Comparison of ENCODE assay signal across 8 cellular contexts in the genomic region with DNA sequence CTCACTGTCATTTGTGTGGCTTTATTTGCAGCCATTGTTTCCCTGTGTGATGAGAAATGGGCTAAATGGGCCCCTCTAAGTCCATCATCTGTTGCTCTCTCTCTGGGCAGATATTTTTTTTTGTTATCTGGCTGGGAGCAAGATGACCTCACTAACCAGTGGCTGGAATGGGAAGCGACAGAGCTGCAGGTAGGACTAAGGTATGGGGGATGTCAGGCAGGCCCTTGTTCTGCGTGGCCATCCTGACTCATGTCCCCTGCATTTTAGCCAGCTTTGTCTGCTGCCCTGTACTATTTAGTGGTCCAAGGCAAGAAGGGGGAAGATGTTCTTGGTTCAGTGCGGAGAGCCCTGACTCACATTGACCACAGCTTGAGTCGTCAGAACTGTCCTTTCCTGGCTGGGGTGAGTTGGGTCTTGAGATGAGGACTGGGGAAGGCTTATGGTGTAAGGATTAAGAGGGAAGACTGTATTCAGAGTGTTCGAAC. TPM values are rescaled to one million over a fixed set of nuclear protein-coding genes. Genes with fewer than 3 reads are reported as not detected.
A peak's percentile ranks its signal among the peaks of the same experiment; 100 is the strongest.
DNase-seq lines count a peak whose midpoint lies in the region; ATAC-seq and TF ChIP-seq lines count a peak whose summit lies in the region.

No MANE protein-coding gene starts in this region.

- ATAC-seq in natural killer cell (no peak), GM21717 (IDR thresholded peaks at IDR 0.05; ENCODE audit: unreplicated experiment) (no peak), GM18519 (IDR thresholded peaks at IDR 0.05; ENCODE audit: low FRiP score, unreplicated experiment) (no peak), HG03045 (IDR thresholded peaks at IDR 0.05; ENCODE audit: unreplicated experiment) (no peak)

- H3K9me3 Mint-ChIP-seq in CD4-positive, alpha-beta memory T cell: peaks cover 0 to 3% (median 0%) of the 10 kb centered on the region in 8 donors
- H3K9me3 Mint-ChIP-seq in natural killer cell: no peaks in the 10 kb centered on the region

- H3K9me3 ChIP-seq in CD4-positive, alpha-beta memory T cell (ENCODE audit: control insufficient read depth in 1 of 2, low read length in 2 of 2): no peaks in the 10 kb centered on the region

- DNase-seq in CD4-positive, alpha-beta memory T cell: no peak
- DNase-seq in NB4 (ENCODE audit: low read depth): peak; percentile 23
- DNase-seq in coronary artery (ENCODE audit: low spot score): no peak
- DNase-seq in natural killer cell: no peak
- no peak for DNase-seq in NCI-H128 (lab: John Stamatoyannopoulos, UW; ENCODE audit: unreplicated experiment)

- CTCF ChIA-PET in CD4-positive, alpha-beta memory T cell (lab: Charles Lee; ENCODE audit: partially characterized antibody): interaction anchor here (1.2 to 3.4 kb wide), 2 partner anchors 12 to 30 kb away, joined by 3 to 10 read pairs; a partner anchor contains a TSS

- no peak for TF ChIP-seq POLR2A in NB4 (IDR thresholded peaks at IDR 0.05; ENCODE audit: extremely low read depth, insufficient read length)

- peaks cover 23% of the 10 kb centered on the region for H3K4me1 ChIP-seq in CD4-positive, alpha-beta memory T cell (ENCODE audit: insufficient read depth, low read length)

- H3K4me1 Mint-ChIP-seq in CD4-positive, alpha-beta memory T cell: peaks cover 18 to 38% (median 25%) of the 10 kb centered on the region in 4 donors
- peaks cover 23 to 29% of the 10 kb centered on the region in 2 donors for H3K4me1 Mint-ChIP-seq in natural killer cell

- peak overlapping the region in 6 of 7 donors; percentile 29 to 98 (median 88) for H3K27ac Mint-ChIP-seq in CD4-positive, alpha-beta memory T cell
- peak overlapping the region; percentile 88 to 92 for H3K27ac Mint-ChIP-seq in natural killer cell

- no peaks in the 10 kb centered on the region for H3K27me3 Mint-ChIP-seq in CD4-positive, alpha-beta memory T cell
- H3K27me3 Mint-ChIP-seq in natural killer cell (ENCODE audit: low read depth in 2 of 2): no peaks in the 10 kb centered on the region

- peak overlapping the region; percentile 84 for H3K27ac ChIP-seq in CD4-positive, alpha-beta memory T cell (ENCODE audit: low read depth, low read length)
- H3K27ac ChIP-seq in coronary artery: no peak overlapping the region

- no peak overlapping the region for H3K4me3 ChIP-seq in CD4-positive, alpha-beta memory T cell (ENCODE audit: low read length in 2 of 2)
- H3K4me3 ChIP-seq in NB4 (ENCODE audit: low read depth, low read length) (peak overlapping the region; percentile 99), coronary artery (peak overlapping the region; percentile 100)

- intact Hi-C loops in CD4-positive, alpha-beta memory T cell (cut with micrococcal nuclease): loop anchor here (5.0 kb wide), 1 partner anchor 203 kb away; a partner anchor contains a TSS
- intact Hi-C loops in natural killer cell (cut with micrococcal nuclease): no loop called here

- H3K27me3 ChIP-seq in CD4-positive, alpha-beta memory T cell (ENCODE audit: insufficient read depth, low read length): no peaks in the 10 kb centered on the region

- POLR2A ChIA-PET in CD4-positive, alpha-beta memory T cell (lab: Charles Lee; ENCODE audit: partially characterized antibody): interaction anchor here (2.0 to 6.3 kb wide), 3 partner anchors 12 to 31 kb away, joined by 12 to 75 read pairs (median 18); a partner anchor contains a TSS

- peak overlapping the region; percentile 95 to 99 (median 98) for H3K4me3 Mint-ChIP-seq in CD4-positive, alpha-beta memory T cell
- peak overlapping the region; percentile 92 for H3K4me3 Mint-ChIP-seq in natural killer cell

- H3K36me3 Mint-ChIP-seq in CD4-positive, alpha-beta memory T cell: peaks cover 30 to 42% of the 10 kb centered on the region in 2 donors
- peaks cover 11% of the 10 kb centered on the region for H3K36me3 Mint-ChIP-seq in natural killer cell

- H3K36me3 ChIP-seq in CD4-positive, alpha-beta memory T cell (ENCODE audit: insufficient read depth, low read length): peaks cover 28% of the 10 kb centered on the region

- TF ChIP-seq CTCF in NB4 (IDR thresholded peaks at IDR 0.05; ENCODE audit: low read depth, low read length) (no peak), coronary artery (IDR thresholded peaks at IDR 0.05) (no peak), natural killer cell (IDR thresholded peaks at IDR 0.05) (no peak)

RNA-seq across cellular contexts. Expression of a gene that starts 1.3 kb away (rescaled TPM):
- 100 to 1,000 TPM; 224 to 242 TPM for total RNA-seq in CD4-positive, alpha-beta memory T cell
- polyA plus RNA-seq in CD4-positive, alpha-beta memory T cell: 100 to 1,000 TPM in 1 of 2 donors, 10 to 100 TPM in 1; 84.8 to 114 TPM
- total RNA-seq in natural killer cell: 100 to 1,000 TPM; 200 to 237 (median 218) TPM

RNA-seq across cellular contexts. Expression of a gene that starts 9.5 kb away (rescaled TPM):
- 100 to 1,000 TPM; 266 to 278 TPM for total RNA-seq in CD4-positive, alpha-beta memory T cell
- polyA plus RNA-seq in CD4-positive, alpha-beta memory T cell: 100 to 1,000 TPM; 206 to 216 TPM
- 1,000 to 10,000 TPM in 2 of 3 donors, 100 to 1,000 TPM in 1; 558 to 1,091 (median 1,015) TPM for total RNA-seq in natural killer cell

RNA-seq across cellular contexts. Expression of a gene that starts 29.6 kb away (rescaled TPM):
- under 1 TPM; 0.30 to 0.35 TPM for total RNA-seq in CD4-positive, alpha-beta memory T cell
- not detected for polyA plus RNA-seq in CD4-positive, alpha-beta memory T cell
- 1 to 10 TPM in 1 of 3 donors, under 1 TPM in 2; 0.50 to 1.4 (median 0.99) TPM for total RNA-seq in natural killer cell

RNA-seq across cellular contexts. Expression of a gene that starts 31.1 kb away (rescaled TPM):
- 10 to 100 TPM; 38.5 to 40.8 TPM for total RNA-seq in CD4-positive, alpha-beta memory T cell
- polyA plus RNA-seq in CD4-positive, alpha-beta memory T cell: 10 to 100 TPM; 15.4 to 22.8 TPM
- total RNA-seq in natural killer cell: 100 to 1,000 TPM; 117 to 318 (median 182) TPM

RNA-seq across cellular contexts. Expression of a gene that starts 33.4 kb away (rescaled TPM):
- total RNA-seq in CD4-positive, alpha-beta memory T cell: 100 to 1,000 TPM in 1 of 2 experiments, 10 to 100 TPM in 1; 97.4 to 103 TPM
- polyA plus RNA-seq in CD4-positive, alpha-beta memory T cell: 1 to 10 TPM in 1 of 2 donors, under 1 TPM in 1; 0.16 to 2.6 TPM
- 100 to 1,000 TPM; 130 to 142 (median 139) TPM for total RNA-seq in natural killer cell

Comparison
In these comparisons a context has a peak if more than half of its experiments do, and no peak if none do; other contexts are left out.
1. H3K4me3 ChIP-seq: peak in NB4 (single experiment) and coronary artery (single experiment); none in CD4-positive, alpha-beta memory T cell (0 of 2).